ENCODE assay signal across 13 cellular contexts in the genomic region with DNA sequence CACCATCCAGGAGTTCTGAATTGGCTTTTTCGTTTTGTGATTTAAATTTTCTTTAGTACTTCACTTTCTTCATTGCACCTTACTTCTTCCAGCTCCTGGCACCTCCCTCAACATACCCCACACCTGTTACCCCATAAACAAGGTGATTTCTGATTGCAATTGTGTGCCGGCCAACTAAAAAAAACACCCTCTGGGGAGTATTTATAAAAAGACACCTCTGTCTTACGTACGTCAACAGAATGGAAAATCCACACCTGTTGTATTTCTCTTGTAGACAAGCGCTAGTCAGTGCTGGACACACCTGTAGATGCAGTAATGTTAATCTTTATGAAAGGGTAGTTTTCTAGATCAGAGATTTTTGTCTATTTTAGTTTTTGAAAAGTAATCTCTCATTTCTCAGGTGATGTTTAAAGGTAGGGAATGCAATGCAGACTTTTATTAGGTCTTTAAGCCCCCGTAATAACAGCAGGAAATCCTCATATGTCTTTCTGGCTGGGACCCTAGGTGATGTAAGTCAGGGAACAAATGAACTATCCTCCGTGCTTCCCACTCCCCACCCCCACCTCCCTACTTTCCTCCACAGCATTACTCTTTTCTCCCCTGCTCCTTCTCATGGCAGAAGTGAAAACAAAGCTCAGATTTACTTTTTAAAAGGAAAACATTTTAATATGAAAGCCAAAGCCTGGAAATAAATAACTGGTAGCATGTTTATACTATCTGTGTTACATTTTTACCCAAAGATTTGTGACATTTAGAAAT. TPM values are rescaled to one million over a fixed set of nuclear protein-coding genes. Genes with fewer than 3 reads are reported as not detected.
DNase-seq lines count a peak whose midpoint lies in the region; ATAC-seq and TF ChIP-seq lines count a peak whose summit lies in the region.
"Had no signal": no experiment of that assay in that cellular context is flagged by ENCODE, and none has a peak within 500 bp of the region (broad histone marks: within the 10 kb centered on the region; RNA-seq: fewer than 3 reads in every experiment).

No MANE protein-coding gene starts in this region.

- H3F3A ChIP-seq in MM.1S (ENCODE audit: insufficient read depth, low read length), result peaks cover 5% of the 10 kb centered on the region

- DNase-seq in NCI-H1105 treated with DMSO at 0.1 percent for 48 hours (lab: John Stamatoyannopoulos, UW) (peak; percentile 48), NCI-H1105 (lab: John Stamatoyannopoulos, UW) (no peak), MM.1S (no peak), adrenal gland (no peak), immature natural killer cell (no peak)
- DNase-seq: activated CD4-positive, alpha-beta T cell treated with anti-CD3 and anti-CD28 coated beads for 4 hours; left lung; NCI-H1694 treated with DMSO at 0.1 percent for 48 hours; nucleus accumbens had no signal

- ATAC-seq in HG02763 (IDR thresholded peaks at IDR 0.05; ENCODE audit: unreplicated experiment) (no peak), GM18502 (IDR thresholded peaks at IDR 0.05; ENCODE audit: poor library complexity, unreplicated experiment) (no peak)
- ATAC-seq: left lung had no signal

- no peak overlapping the region for H2AFZ ChIP-seq in MM.1S (ENCODE audit: low read length)

- H3K4me3 Mint-ChIP-seq in nephron (peak overlapping the region; percentile 56 to 87 (median 64)), immature natural killer cell (no peak overlapping the region)

- H3K4me1 Mint-ChIP-seq in nephron (peaks cover 35% of the 10 kb centered on the region), immature natural killer cell (peaks cover 28 to 38% of the 10 kb centered on the region in 2 donors)

- TF ChIP-seq CTCF in MM.1S (IDR thresholded peaks at IDR 0.05; ENCODE audit: low read length) (no peak), adrenal gland (IDR thresholded peaks at IDR 0.05) (no peak), nephron (IDR thresholded peaks at IDR 0.05; ENCODE audit: unreplicated experiment in 3 of 3) (no peak)

- H3K27me3 Mint-ChIP-seq in nephron (ENCODE audit: low read depth) (peaks cover 44% of the 10 kb centered on the region), immature natural killer cell (ENCODE audit: low read depth in 3 of 3) (peaks cover 0 to 10% (median 2%) of the 10 kb centered on the region in 3 donors)

- H4K20me1 ChIP-seq in MM.1S (ENCODE audit: insufficient read depth, low read length), result no peaks in the 10 kb centered on the region

- H3K36me3 ChIP-seq in MM.1S (replicated peaks; ENCODE audit: insufficient read depth, low read length) (peaks cover 20% of the 10 kb centered on the region; the same call in 1 of the 2 replicates), adrenal gland (replicated peaks in 1 of 2) (peaks cover 0 to 22% of the 10 kb centered on the region in 2 donors)

- H3K9me3 Mint-ChIP-seq in nephron (no peaks in the 10 kb centered on the region), immature natural killer cell (no peaks in the 10 kb centered on the region)

- H3K27me3 ChIP-seq in MM.1S (replicated peaks; ENCODE audit: insufficient read depth, low read length) (no peaks in the 10 kb centered on the region), adrenal gland (no peaks in the 10 kb centered on the region)
- H3K27me3 ChIP-seq: tibial nerve had no signal

- H3K9me3 ChIP-seq in MM.1S (replicated peaks; ENCODE audit: insufficient read depth, low read length) (no peaks in the 10 kb centered on the region), adrenal gland (replicated peaks in 1 of 3) (no peaks in the 10 kb centered on the region)
- H3K9me3 ChIP-seq: left lung, tibial nerve had no signal

- H3K4me1 ChIP-seq in MM.1S (ENCODE audit: low read length), result peaks cover 13% of the 10 kb centered on the region
- peaks cover 34 to 72% of the 10 kb centered on the region in 2 donors for H3K4me1 ChIP-seq in adrenal gland (replicated peaks in 1 of 2)

- H3K4me2 ChIP-seq in MM.1S (ENCODE audit: low read depth, low read length), result peak overlapping the region; percentile 70; the same call in 1 of the 2 replicates

- 47 to 64% (median 58%) methylated on average over 7 of the region's 7 CpGs for WGBS in adrenal gland, 4 donors

- H3K27ac Mint-ChIP-seq in nephron, result no peak overlapping the region
- H3K27ac Mint-ChIP-seq in immature natural killer cell, result no peak overlapping the region

- H3K9ac ChIP-seq in MM.1S (ENCODE audit: low read length), result no peak overlapping the region

- H3K36me3 Mint-ChIP-seq in nephron (ENCODE audit: low read depth) (peaks cover 54% of the 10 kb centered on the region), immature natural killer cell (peaks cover 30 to 56% (median 40%) of the 10 kb centered on the region in 3 donors)

- intact Hi-C loops in adrenal gland (cut with DNase I), result no loop called here

- H3K9me2 ChIP-seq in MM.1S (replicated peaks; ENCODE audit: insufficient read depth, low read length), result no peaks in the 10 kb centered on the region

- H3K79me2 ChIP-seq in MM.1S (ENCODE audit: low read length), result peaks cover 86% of the 10 kb centered on the region

- H3K27ac ChIP-seq in MM.1S (ENCODE audit: low read length) (no peak overlapping the region), adrenal gland (peak overlapping the region; percentile 15 to 99 (median 85))
- H3K27ac ChIP-seq: left lung, tibial nerve had no signal

- H3K4me3 ChIP-seq in MM.1S (ENCODE audit: low read length), result no peak overlapping the region
- H3K4me3 ChIP-seq in adrenal gland, result peak overlapping the region in 1 of 4 donors; percentile 36
- H3K4me3 ChIP-seq: left lung, tibial nerve had no signal

- no peak for TF ChIP-seq POLR2A in adrenal gland (IDR thresholded peaks at IDR 0.05)

RNA-seq across cellular contexts. Expression of a gene that starts 4.2 kb away (rescaled TPM):
- 100 to 1,000 TPM in 6 of 8 donors, 10 to 100 TPM in 2; 62.6 to 411 (median 170) TPM for total RNA-seq in adrenal gland
- polyA plus RNA-seq in adrenal gland, result 100 to 1,000 TPM in 1 of 3 donors, 10 to 100 TPM in 2; 32.6 to 360 (median 36.7) TPM
- polyA plus RNA-seq in immature natural killer cell, result 1 to 10 TPM in 2 of 3 donors, under 1 TPM in 1; 0.88 to 3.6 (median 2.4) TPM

Comparison
In these comparisons a context has a peak if more than half of its experiments do, and no peak if none do; other contexts are left out.
1. H3K4me3 Mint-ChIP-seq: peak in nephron (3 of 3); none in immature natural killer cell (0 of 5).
2. RNA of a gene that starts 4.2 kb away (polyA plus RNA-seq): 32.6 to 360 TPM in adrenal gland; 0.88 to 3.6 TPM in immature natural killer cell; every median in the first group is over 4 times any median in the second.